ENCODE assay signal across 25 cellular contexts in genomic region chr2:133571249-133571648, GRCh38.
"Had no signal": no experiment of that assay in that cellular context is flagged by ENCODE, and none has a peak within 500 bp of the region (broad histone marks: within the 10 kb centered on the region; RNA-seq: fewer than 3 reads in every experiment).

No MANE protein-coding gene starts in this region.

- H3K4me2 ChIP-seq: neural progenitor cell had no signal

- DNase-seq: activated CD4-positive, alpha-beta T cell treated with anti-CD3 and anti-CD28 coated beads, Interleukin-2, amount 50 U/mL, for 1 hour; activated CD4-positive, CD25-positive, alpha-beta regulatory T cell treated with anti-CD3 and anti-CD28 coated beads, Interleukin-2, amount 50 U/mL, for 72 hours; activated CD8-positive, alpha-beta memory T cell treated with anti-CD3 and anti-CD28 coated beads, Interleukin-2, amount 50 U/mL, for 48 hours; activated effector memory CD4-positive, alpha-beta T cell treated with Interleukin-2 at 50 U/mL for 16 hours; activated naive CD4-positive, alpha-beta T cell treated with anti-CD3 and anti-CD28 coated beads, Interleukin-2, amount 50 U/mL, for 16 hours; activated T-cell treated with anti-CD3 and anti-CD28 coated beads, Interleukin-2, amount 50 U/mL, for 48 hours; aorta; brain microvascular endothelial cell; central memory CD4-positive, alpha-beta T cell; erythroblast; hypothalamus; left cardiac atrium; mesenchymal stem cell; mucosa of descending colon; naive B cell; ovary; stimulated activated naive CD8-positive, alpha-beta T cell treated with anti-CD3 and anti-CD28 coated beads, Interleukin-15, amount 100 ng/mL, for 72 hours; transverse colon had no signal

- H3K27ac ChIP-seq: brain microvascular endothelial cell, neural progenitor cell, ovary, skin epidermis, suprapubic skin, transverse colon, vagina had no signal

- H3K4me3 ChIP-seq: mucosa of descending colon, neural progenitor cell, ovary, skin epidermis, suprapubic skin, transverse colon, vagina had no signal

- H3K9ac ChIP-seq: neural progenitor cell had no signal

- FAIRE-seq: colon, endometrium, frontal cortex had no signal

- H3K27me3 ChIP-seq: brain microvascular endothelial cell, ovary, suprapubic skin, transverse colon, vagina had no signal

- H3K9me3 ChIP-seq: mucosa of descending colon, ovary, suprapubic skin, transverse colon, vagina had no signal

- H3K36me3 ChIP-seq: brain microvascular endothelial cell, neural progenitor cell, ovary, suprapubic skin, transverse colon, vagina had no signal

- H2AFZ ChIP-seq: neural progenitor cell had no signal
